In the genomic region with DNA sequence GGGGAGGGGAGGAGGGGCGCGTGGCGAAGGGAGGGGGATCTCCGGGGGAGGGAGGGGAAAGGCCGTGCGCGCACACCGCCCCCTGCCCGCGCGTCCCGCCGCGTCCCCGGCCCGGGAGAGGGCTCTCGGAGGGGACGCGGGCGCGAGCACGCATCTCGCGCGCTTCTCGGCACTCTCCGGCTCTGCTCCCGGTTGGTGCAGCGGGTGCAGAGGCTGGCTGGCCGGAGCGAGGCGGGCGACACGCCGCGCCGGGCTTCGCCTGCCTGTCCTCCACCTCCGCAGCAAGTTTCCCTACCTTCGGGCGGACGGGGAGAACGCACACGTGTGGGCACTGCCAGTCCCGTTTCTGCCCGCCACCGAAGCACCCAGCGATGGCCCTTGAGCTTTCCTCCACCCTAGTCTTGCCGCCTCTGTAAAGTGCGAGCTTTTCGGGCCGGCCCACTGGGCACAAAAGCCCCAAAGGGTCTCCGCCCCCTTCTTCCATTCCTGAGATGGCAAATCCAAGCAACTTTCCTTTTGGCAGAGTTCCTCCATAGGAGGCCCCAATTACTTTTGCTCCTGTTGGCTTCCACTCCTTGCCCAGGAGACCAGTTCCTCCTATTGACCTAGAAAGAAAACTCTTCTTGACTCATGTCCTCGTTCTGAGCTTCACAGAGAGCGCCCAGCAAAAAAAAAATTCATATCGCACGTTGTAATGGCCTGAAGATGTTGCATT, we compare ENCODE assay signal across 7 cellular contexts. TPM values are rescaled to one million over a fixed set of nuclear protein-coding genes. Genes with fewer than 3 reads are reported as not detected.
DNase-seq lines count a peak whose midpoint lies in the region; ATAC-seq and TF ChIP-seq lines count a peak whose summit lies in the region.

No MANE protein-coding gene starts in this region.

- peaks cover 29% of the 10 kb centered on the region for H3K36me3 ChIP-seq in iPS-18a (ENCODE audit: control insufficient read depth, low read depth, low read length)
- peaks cover 26 to 39% (median 37%) of the 10 kb centered on the region in 3 donors for H3K36me3 ChIP-seq in skeletal muscle tissue (ENCODE audit: control insufficient read depth in 3 of 3, insufficient read depth in 3 of 3, low read length in 3 of 3)

- peak; percentile 1 for TF ChIP-seq POLR2A in NB4 (IDR thresholded peaks at IDR 0.05; ENCODE audit: extremely low read depth, insufficient read length)

- peaks cover 12% of the 10 kb centered on the region for H3K4me1 ChIP-seq in iPS-18a (ENCODE audit: control insufficient read depth, low read depth, low read length)
- H3K4me1 ChIP-seq in skeletal muscle tissue (ENCODE audit: control insufficient read depth in 3 of 3, insufficient read depth in 3 of 3, low read length in 3 of 3), result peaks cover 38 to 48% (median 44%) of the 10 kb centered on the region in 3 donors

- H3K4me3 ChIP-seq in NB4 (ENCODE audit: low read depth, low read length) (peak overlapping the region; percentile 85), iPS-18a (ENCODE audit: low read length) (peak overlapping the region; percentile 72), skeletal muscle tissue (ENCODE audit: low read length in 3 of 3) (peak overlapping the region; percentile 92)

- H3K9me3 Mint-ChIP-seq in brain, result peaks cover 0 to 3% (median 0%) of the 10 kb centered on the region in 5 experiments

- H3K9me3 ChIP-seq in iPS-18a (ENCODE audit: control insufficient read depth, low read depth, low read length), result no peaks in the 10 kb centered on the region
- no peaks in the 10 kb centered on the region for H3K9me3 ChIP-seq in skeletal muscle tissue (ENCODE audit: control insufficient read depth in 3 of 3, low read length in 3 of 3)

- H3K27me3 ChIP-seq in iPS-18a (ENCODE audit: control insufficient read depth, insufficient read depth, low read length) (peaks cover 32% of the 10 kb centered on the region), skeletal muscle tissue (ENCODE audit: control insufficient read depth in 3 of 3, insufficient read depth in 3 of 3, low read length in 3 of 3) (no peaks in the 10 kb centered on the region)

- peak; percentile 93 for DNase-seq in GM13976 (ENCODE audit: low spot score)
- DNase-seq in NB4 (ENCODE audit: low read depth), result peak; percentile 88
- peak in 4 of 5 experiments; percentile 58 to 91 (median 68) for DNase-seq in T-helper 2 cell

- peaks cover 41% of the 10 kb centered on the region for H3K36me3 Mint-ChIP-seq in brain

- peak overlapping the region; percentile 87 for H3K9ac ChIP-seq in iPS-18a (ENCODE audit: low read length)
- H3K9ac ChIP-seq in skeletal muscle tissue (ENCODE audit: low read depth in 1 of 3, low read length in 3 of 3), result peak overlapping the region; percentile 88 to 96 (median 91)

- ATAC-seq in HG02571 (IDR thresholded peaks at IDR 0.05; ENCODE audit: unreplicated experiment), result peak; percentile 44

- H3K4me3 Mint-ChIP-seq in brain, result peak overlapping the region; percentile 90 to 96 (median 94)

- TF ChIP-seq CTCF in GM13976 (IDR thresholded peaks at IDR 0.05; ENCODE audit: borderline replicate concordance, control extremely low read depth, extremely low read depth, insufficient read depth, missing control alignments), result no peak
- no peak for TF ChIP-seq CTCF in NB4 (IDR thresholded peaks at IDR 0.05; ENCODE audit: low read depth, low read length)
- no peak for TF ChIP-seq CTCF in brain (conservative IDR thresholded peaks at IDR 0.05)

- H3K27ac Mint-ChIP-seq in brain, result peak overlapping the region; percentile 92 to 99 (median 96)

- H3K4me1 Mint-ChIP-seq in brain, result peaks cover 66% of the 10 kb centered on the region

- in situ Hi-C loops in GM13976 (cut with MboI; ENCODE audit: low sequenced_read_pairs, unreplicated experiment), result no loop called here

- H3K27ac ChIP-seq in iPS-18a (ENCODE audit: low read length) (peak overlapping the region; percentile 59), skeletal muscle tissue (ENCODE audit: low read depth, low read length) (peak overlapping the region; percentile 92)

- peaks cover 6% of the 10 kb centered on the region for H3K27me3 Mint-ChIP-seq in brain

RNA-seq across cellular contexts. Expression of a gene that starts 0.4 kb away (rescaled TPM):
- 2.6 TPM for polyA plus RNA-seq in brain (ENCODE audit: insufficient read depth, low read depth, low replicate concordance)
- total RNA-seq in skeletal muscle tissue, result 16.7 TPM

RNA-seq across cellular contexts. Expression of a gene that starts 0.6 kb away (rescaled TPM):
- 11.0 TPM for polyA plus RNA-seq in brain (ENCODE audit: insufficient read depth, low read depth, low replicate concordance)
- 16.7 TPM for total RNA-seq in skeletal muscle tissue

RNA-seq across cellular contexts. Expression of a gene that starts 26.0 kb away (rescaled TPM):
- 0.39 TPM for polyA plus RNA-seq in brain (ENCODE audit: insufficient read depth, low read depth, low replicate concordance)
- 1.6 TPM for total RNA-seq in skeletal muscle tissue

RNA-seq across cellular contexts. Expression of a gene that starts 50.9 kb away (rescaled TPM):
- 4.1 TPM for polyA plus RNA-seq in brain (ENCODE audit: insufficient read depth, low read depth, low replicate concordance)
- total RNA-seq in skeletal muscle tissue, result 12.5 TPM

Comparison
In these comparisons a context has a peak if more than half of its experiments do, and no peak if none do; other contexts are left out.
1. Peak in every context shown above with its lines: DNase-seq, ATAC-seq, H3K4me3 ChIP-seq and H3K27ac ChIP-seq.